ENCODE assay signal across 17 cellular contexts in genomic region chr11:5288912-5289525, GRCh38. TPM values are rescaled to one million over a fixed set of nuclear protein-coding genes. Genes with fewer than 3 reads are reported as not detected.
"Had no signal": no experiment of that assay in that cellular context is flagged by ENCODE, and none has a peak within 500 bp of the region (broad histone marks: within the 10 kb centered on the region; RNA-seq: fewer than 3 reads in every experiment).

No MANE protein-coding gene starts in this region.

- H3K27me3 ChIP-seq: gastroesophageal sphincter, neural progenitor cell, pancreas had no signal

- H3K27ac ChIP-seq: gastroesophageal sphincter, neural progenitor cell, pancreas, thoracic aorta had no signal

- ATAC-seq: gastroesophageal sphincter; pancreas; stimulated activated naive CD8-positive, alpha-beta T cell treated with anti-CD3 and anti-CD28 coated beads, Interleukin-15, amount 100 ng/mL, for 72 hours had no signal

- H3K4me1 ChIP-seq: gastroesophageal sphincter, neural progenitor cell, pancreas had no signal

- DNase-seq: activated CD4-positive, alpha-beta memory T cell treated with anti-CD3 and anti-CD28 coated beads for 36 hours; activated CD4-positive, alpha-beta T cell treated with anti-CD3 and anti-CD28 coated beads for 1 hour; activated gamma-delta T cell; activated naive CD8-positive, alpha-beta T cell treated with anti-CD3 and anti-CD28 coated beads for 36 hours; activated T-cell treated with anti-CD3 and anti-CD28 coated beads, Interleukin-2, amount 50 U/mL, for 48 hours; midbrain; pancreas; stimulated activated CD4-positive, alpha-beta T cell treated with anti-CD3 and anti-CD28 coated beads, Interleukin-4, amount 100 ng/mL, for 4 hours; stimulated activated naive CD8-positive, alpha-beta T cell treated with anti-CD3 and anti-CD28 coated beads, Interleukin-15, amount 100 ng/mL, for 72 hours had no signal

RNA-seq across cellular contexts. Expression of gene OR51B4, which starts 12.7 kb away (rescaled TPM):
- total RNA-seq: activated CD4-positive, alpha-beta memory T cell treated with anti-CD3 and anti-CD28 coated beads for 36 hours; activated naive CD8-positive, alpha-beta T cell treated with anti-CD3 and anti-CD28 coated beads for 36 hours; gastroesophageal sphincter; kidney epithelial cell; lower leg skin; pancreas; renal cortical epithelial cell; thoracic aorta had no signal
- polyA plus RNA-seq: pancreas, urinary bladder had no signal

RNA-seq across cellular contexts. Expression of gene HBE1, which starts 19.3 kb away (rescaled TPM):
- total RNA-seq: activated CD4-positive, alpha-beta memory T cell treated with anti-CD3 and anti-CD28 coated beads for 36 hours; activated naive CD8-positive, alpha-beta T cell treated with anti-CD3 and anti-CD28 coated beads for 36 hours; kidney epithelial cell; lower leg skin; renal cortical epithelial cell; thoracic aorta had no signal
- polyA plus RNA-seq: pancreas had no signal

RNA-seq across cellular contexts. Expression of gene HBG2, which starts 34.4 kb away (rescaled TPM):
- total RNA-seq: activated CD4-positive, alpha-beta memory T cell treated with anti-CD3 and anti-CD28 coated beads for 36 hours; activated naive CD8-positive, alpha-beta T cell treated with anti-CD3 and anti-CD28 coated beads for 36 hours; gastroesophageal sphincter; kidney epithelial cell; lower leg skin; renal cortical epithelial cell; thoracic aorta had no signal
- polyA plus RNA-seq: pancreas, urinary bladder had no signal

RNA-seq across cellular contexts. Expression of gene OR51B2, which starts 35.1 kb away (rescaled TPM):
- total RNA-seq: activated CD4-positive, alpha-beta memory T cell treated with anti-CD3 and anti-CD28 coated beads for 36 hours; activated naive CD8-positive, alpha-beta T cell treated with anti-CD3 and anti-CD28 coated beads for 36 hours; kidney epithelial cell; lower leg skin; pancreas; renal cortical epithelial cell; skeletal muscle tissue; thoracic aorta had no signal
- polyA plus RNA-seq: pancreas, urinary bladder had no signal

RNA-seq across cellular contexts. Expression of gene HBG1, which starts 39.4 kb away (rescaled TPM):
- total RNA-seq: activated CD4-positive, alpha-beta memory T cell treated with anti-CD3 and anti-CD28 coated beads for 36 hours; activated naive CD8-positive, alpha-beta T cell treated with anti-CD3 and anti-CD28 coated beads for 36 hours; gastroesophageal sphincter; kidney epithelial cell; lower leg skin; renal cortical epithelial cell; thoracic aorta had no signal
- polyA plus RNA-seq: pancreas, urinary bladder had no signal
